In the genomic region with DNA sequence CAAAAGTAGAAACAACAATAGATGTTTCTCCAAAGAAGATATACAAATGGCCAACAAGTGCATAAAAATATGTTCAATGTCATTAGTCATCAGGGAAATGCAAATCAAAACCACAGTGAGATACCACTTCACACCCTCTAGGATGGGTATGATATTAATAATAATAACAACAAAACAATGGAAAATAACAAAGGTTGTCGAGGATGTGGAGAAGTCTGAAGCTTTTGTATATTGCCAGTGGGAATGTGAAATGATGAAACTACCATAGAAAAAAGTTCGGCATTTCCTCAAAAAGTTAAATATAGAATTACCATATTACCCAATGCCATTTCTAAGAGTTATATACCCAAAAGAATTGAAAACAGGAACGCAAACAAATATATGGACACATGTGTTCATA, we compare ENCODE assay signal across 18 cellular contexts. TPM values are rescaled to one million over a fixed set of nuclear protein-coding genes. Genes with fewer than 3 reads are reported as not detected.
DNase-seq lines count a peak whose midpoint lies in the region; ATAC-seq and TF ChIP-seq lines count a peak whose summit lies in the region.
"Had no signal": no experiment of that assay in that cellular context is flagged by ENCODE, and none has a peak within 500 bp of the region (broad histone marks: within the 10 kb centered on the region; RNA-seq: fewer than 3 reads in every experiment).

No MANE protein-coding gene starts in this region.

- H3K4me3 Mint-ChIP-seq in dendritic cell treated with granulocyte-macrophage colony-stimulating factor and Interleukin-4, amounts not matched to agents 40 ng/mL and 50 ng/mL, for 4 days, result no peak overlapping the region
- no peak overlapping the region for H3K4me3 Mint-ChIP-seq in stimulated activated effector memory CD8-positive, alpha-beta T cell treated with anti-CD3 and anti-CD28 coated beads, Interleukin-12 subunit alpha, Interleukin-12 subunit beta, amount 100 ng/mL, for 72 hours
- H3K4me3 Mint-ChIP-seq: endodermal cell had no signal

- H3K36me3 ChIP-seq in left ventricle myocardium inferior, result no peaks in the 10 kb centered on the region
- H3K36me3 ChIP-seq: right lobe of liver, stomach, upper lobe of left lung had no signal

- peaks cover 12% of the 10 kb centered on the region for H3K36me3 Mint-ChIP-seq in dendritic cell treated with granulocyte-macrophage colony-stimulating factor and Interleukin-4, amounts not matched to agents 40 ng/mL and 50 ng/mL, for 4 days (ENCODE audit: low read depth)
- peaks cover 23% of the 10 kb centered on the region for H3K36me3 Mint-ChIP-seq in stimulated activated effector memory CD8-positive, alpha-beta T cell treated with anti-CD3 and anti-CD28 coated beads, Interleukin-12 subunit alpha, Interleukin-12 subunit beta, amount 100 ng/mL, for 72 hours

- intact Hi-C loops in left ventricle myocardium inferior (cut with micrococcal nuclease), result no loop called here
- intact Hi-C loops in Right ventricle myocardium superior (cut with DNase I), result no loop called here
- intact Hi-C loops in dendritic cell treated with granulocyte-macrophage colony-stimulating factor and Interleukin-4, amounts not matched to agents 40 ng/mL and 50 ng/mL, for 4 days (cut with micrococcal nuclease), result no loop called here

- H3K27ac Mint-ChIP-seq in dendritic cell treated with granulocyte-macrophage colony-stimulating factor and Interleukin-4, amounts not matched to agents 40 ng/mL and 50 ng/mL, for 4 days, result peak overlapping the region; percentile 64
- peak overlapping the region; percentile 100 for H3K27ac Mint-ChIP-seq in stimulated activated effector memory CD8-positive, alpha-beta T cell treated with anti-CD3 and anti-CD28 coated beads, Interleukin-12 subunit alpha, Interleukin-12 subunit beta, amount 100 ng/mL, for 72 hours
- H3K27ac Mint-ChIP-seq: endodermal cell had no signal

- H3K9me3 ChIP-seq in left ventricle myocardium inferior (replicated peaks), result no peaks in the 10 kb centered on the region
- H3K9me3 ChIP-seq: right lobe of liver, stomach, upper lobe of left lung had no signal

- H3K27me3 Mint-ChIP-seq in dendritic cell treated with granulocyte-macrophage colony-stimulating factor and Interleukin-4, amounts not matched to agents 40 ng/mL and 50 ng/mL, for 4 days, result no peaks in the 10 kb centered on the region

- no peaks in the 10 kb centered on the region for H3K9me3 Mint-ChIP-seq in dendritic cell treated with granulocyte-macrophage colony-stimulating factor and Interleukin-4, amounts not matched to agents 40 ng/mL and 50 ng/mL, for 4 days
- no peaks in the 10 kb centered on the region for H3K9me3 Mint-ChIP-seq in stimulated activated effector memory CD8-positive, alpha-beta T cell treated with anti-CD3 and anti-CD28 coated beads, Interleukin-12 subunit alpha, Interleukin-12 subunit beta, amount 100 ng/mL, for 72 hours
- H3K9me3 Mint-ChIP-seq: endodermal cell had no signal

- peaks cover 59% of the 10 kb centered on the region for H3K4me1 Mint-ChIP-seq in dendritic cell treated with granulocyte-macrophage colony-stimulating factor and Interleukin-4, amounts not matched to agents 40 ng/mL and 50 ng/mL, for 4 days (ENCODE audit: low read depth)
- peaks cover 77% of the 10 kb centered on the region for H3K4me1 Mint-ChIP-seq in stimulated activated effector memory CD8-positive, alpha-beta T cell treated with anti-CD3 and anti-CD28 coated beads, Interleukin-12 subunit alpha, Interleukin-12 subunit beta, amount 100 ng/mL, for 72 hours

- DNase-seq in left ventricle myocardium inferior, result no peak
- DNase-seq in Right ventricle myocardium superior, result no peak
- DNase-seq in NOMO-1 (lab: John Stamatoyannopoulos, UW; ENCODE audit: unreplicated experiment in 2 of 2), result peak; percentile 51 to 73
- DNase-seq in stimulated activated effector memory CD8-positive, alpha-beta T cell treated with anti-CD3 and anti-CD28 coated beads, Interleukin-12 subunit alpha, Interleukin-12 subunit beta, amount 100 ng/mL, for 72 hours (ENCODE audit: low spot score in 2 of 2), result no peak
- DNase-seq in KG1 (lab: John Stamatoyannopoulos, UW), result no peak
- no peak for DNase-seq in cerebellar nuclear complex (lab: John Stamatoyannopoulos, UW)
- DNase-seq in cortex of kidney (lab: John Stamatoyannopoulos, UW), result no peak
- DNase-seq: activated effector memory CD4-positive, alpha-beta T cell treated with Interleukin-2 at 50 U/mL for 16 hours; amygdala; EL; NCI-H1930; right lobe of liver; stomach; upper lobe of left lung had no signal

- no peak for ATAC-seq in Right ventricle myocardium superior (ENCODE audit: poor library complexity)
- ATAC-seq in stimulated activated effector memory CD8-positive, alpha-beta T cell treated with anti-CD3 and anti-CD28 coated beads, Interleukin-12 subunit alpha, Interleukin-12 subunit beta, amount 100 ng/mL, for 72 hours, result no peak
- ATAC-seq: activated CD4-positive, CD25-positive, alpha-beta regulatory T cell treated with anti-CD3 and anti-CD28 coated beads, Interleukin-2, amount 50 U/mL, for 24 hours; left lobe of liver; right lobe of liver had no signal

- H3K4me3 ChIP-seq in left ventricle myocardium inferior, result no peak overlapping the region
- H3K4me3 ChIP-seq: right lobe of liver, stomach, upper lobe of left lung had no signal

- no peaks in the 10 kb centered on the region for H3K27me3 ChIP-seq in left ventricle myocardium inferior (ENCODE audit: low read depth)
- H3K27me3 ChIP-seq: right lobe of liver, stomach, upper lobe of left lung had no signal

- TF ChIP-seq CTCF in left ventricle myocardium inferior (IDR thresholded peaks at IDR 0.05; ENCODE audit: borderline replicate concordance), result no peak

- H3K4me1 ChIP-seq in left ventricle myocardium inferior, result peaks cover 50% of the 10 kb centered on the region

- H3K27ac ChIP-seq in left ventricle myocardium inferior (replicated peaks), result peak overlapping the region; percentile 100
- H3K27ac ChIP-seq: right lobe of liver had no signal

RNA-seq across cellular contexts. Expression of gene BHLHE40, which starts 10.8 kb away (rescaled TPM):
- 33.9 TPM for total RNA-seq in left ventricle myocardium inferior
- total RNA-seq in Right ventricle myocardium superior, result 22.8 TPM

Comparison
In these comparisons a context has a peak if more than half of its experiments do, and no peak if none do; other contexts are left out.
1. DNase-seq: peak in NOMO-1 (2 of 2); none in left ventricle myocardium inferior (single experiment), Right ventricle myocardium superior (single experiment), stimulated activated effector memory CD8-positive, alpha-beta T cell treated with anti-CD3 and anti-CD28 coated beads, Interleukin-12 subunit alpha, Interleukin-12 subunit beta, amount 100 ng/mL, for 72 hours (0 of 2), KG1 (single experiment), cerebellar nuclear complex (0 of 2) and cortex of kidney (single experiment).